In the genomic region with DNA sequence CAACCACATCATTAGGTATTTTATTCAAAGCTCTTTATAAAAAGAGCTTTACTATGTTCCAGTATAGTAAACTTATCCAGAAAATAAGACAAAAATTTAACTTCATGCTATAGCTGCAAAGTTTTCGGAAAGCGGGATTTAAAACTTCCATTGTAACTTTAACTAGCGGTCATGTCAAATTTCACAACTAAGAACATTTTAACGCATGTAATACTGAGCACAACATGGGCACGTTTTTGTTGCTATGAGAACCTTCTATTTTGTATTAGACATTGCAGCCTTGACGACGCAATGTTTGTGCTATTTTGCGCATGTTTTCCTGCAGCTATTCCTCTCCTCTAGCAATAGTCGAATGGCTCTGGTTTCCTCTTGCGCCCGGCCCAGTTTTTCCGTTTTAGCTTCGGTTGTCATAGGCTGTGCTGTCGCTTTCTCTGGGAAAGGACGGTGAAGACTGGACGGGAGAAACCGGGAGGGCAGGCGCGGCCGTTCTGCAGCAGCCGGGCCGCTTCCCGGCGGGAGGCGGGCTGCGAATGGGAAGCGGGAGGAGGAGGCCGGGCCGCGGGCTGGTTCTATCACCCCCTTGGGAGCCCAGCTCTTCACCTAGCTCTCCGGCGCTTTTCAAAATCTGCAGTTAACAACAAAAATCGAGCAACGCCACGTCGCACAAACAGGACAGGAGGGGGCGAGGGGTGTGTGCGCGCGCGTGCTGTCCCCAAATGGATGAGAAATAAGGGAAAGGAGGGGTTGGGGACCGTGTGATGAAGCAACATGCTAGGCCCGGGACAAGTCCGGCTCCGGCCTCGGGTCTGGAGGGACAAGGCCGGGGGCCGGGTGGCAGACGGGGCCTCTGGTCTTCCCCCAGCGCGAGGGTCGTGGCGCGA, we compare ENCODE assay signal across 1 cellular context.
TF ChIP-seq lines count a peak whose summit lies in the region.

No MANE protein-coding gene starts in this region.

TF ChIP-seq in GM23338, 12 proteins besides CTCF, POLR2A, EP300 and RAD21 (continued from another document):
- TF ChIP-seq, protein P1, sequence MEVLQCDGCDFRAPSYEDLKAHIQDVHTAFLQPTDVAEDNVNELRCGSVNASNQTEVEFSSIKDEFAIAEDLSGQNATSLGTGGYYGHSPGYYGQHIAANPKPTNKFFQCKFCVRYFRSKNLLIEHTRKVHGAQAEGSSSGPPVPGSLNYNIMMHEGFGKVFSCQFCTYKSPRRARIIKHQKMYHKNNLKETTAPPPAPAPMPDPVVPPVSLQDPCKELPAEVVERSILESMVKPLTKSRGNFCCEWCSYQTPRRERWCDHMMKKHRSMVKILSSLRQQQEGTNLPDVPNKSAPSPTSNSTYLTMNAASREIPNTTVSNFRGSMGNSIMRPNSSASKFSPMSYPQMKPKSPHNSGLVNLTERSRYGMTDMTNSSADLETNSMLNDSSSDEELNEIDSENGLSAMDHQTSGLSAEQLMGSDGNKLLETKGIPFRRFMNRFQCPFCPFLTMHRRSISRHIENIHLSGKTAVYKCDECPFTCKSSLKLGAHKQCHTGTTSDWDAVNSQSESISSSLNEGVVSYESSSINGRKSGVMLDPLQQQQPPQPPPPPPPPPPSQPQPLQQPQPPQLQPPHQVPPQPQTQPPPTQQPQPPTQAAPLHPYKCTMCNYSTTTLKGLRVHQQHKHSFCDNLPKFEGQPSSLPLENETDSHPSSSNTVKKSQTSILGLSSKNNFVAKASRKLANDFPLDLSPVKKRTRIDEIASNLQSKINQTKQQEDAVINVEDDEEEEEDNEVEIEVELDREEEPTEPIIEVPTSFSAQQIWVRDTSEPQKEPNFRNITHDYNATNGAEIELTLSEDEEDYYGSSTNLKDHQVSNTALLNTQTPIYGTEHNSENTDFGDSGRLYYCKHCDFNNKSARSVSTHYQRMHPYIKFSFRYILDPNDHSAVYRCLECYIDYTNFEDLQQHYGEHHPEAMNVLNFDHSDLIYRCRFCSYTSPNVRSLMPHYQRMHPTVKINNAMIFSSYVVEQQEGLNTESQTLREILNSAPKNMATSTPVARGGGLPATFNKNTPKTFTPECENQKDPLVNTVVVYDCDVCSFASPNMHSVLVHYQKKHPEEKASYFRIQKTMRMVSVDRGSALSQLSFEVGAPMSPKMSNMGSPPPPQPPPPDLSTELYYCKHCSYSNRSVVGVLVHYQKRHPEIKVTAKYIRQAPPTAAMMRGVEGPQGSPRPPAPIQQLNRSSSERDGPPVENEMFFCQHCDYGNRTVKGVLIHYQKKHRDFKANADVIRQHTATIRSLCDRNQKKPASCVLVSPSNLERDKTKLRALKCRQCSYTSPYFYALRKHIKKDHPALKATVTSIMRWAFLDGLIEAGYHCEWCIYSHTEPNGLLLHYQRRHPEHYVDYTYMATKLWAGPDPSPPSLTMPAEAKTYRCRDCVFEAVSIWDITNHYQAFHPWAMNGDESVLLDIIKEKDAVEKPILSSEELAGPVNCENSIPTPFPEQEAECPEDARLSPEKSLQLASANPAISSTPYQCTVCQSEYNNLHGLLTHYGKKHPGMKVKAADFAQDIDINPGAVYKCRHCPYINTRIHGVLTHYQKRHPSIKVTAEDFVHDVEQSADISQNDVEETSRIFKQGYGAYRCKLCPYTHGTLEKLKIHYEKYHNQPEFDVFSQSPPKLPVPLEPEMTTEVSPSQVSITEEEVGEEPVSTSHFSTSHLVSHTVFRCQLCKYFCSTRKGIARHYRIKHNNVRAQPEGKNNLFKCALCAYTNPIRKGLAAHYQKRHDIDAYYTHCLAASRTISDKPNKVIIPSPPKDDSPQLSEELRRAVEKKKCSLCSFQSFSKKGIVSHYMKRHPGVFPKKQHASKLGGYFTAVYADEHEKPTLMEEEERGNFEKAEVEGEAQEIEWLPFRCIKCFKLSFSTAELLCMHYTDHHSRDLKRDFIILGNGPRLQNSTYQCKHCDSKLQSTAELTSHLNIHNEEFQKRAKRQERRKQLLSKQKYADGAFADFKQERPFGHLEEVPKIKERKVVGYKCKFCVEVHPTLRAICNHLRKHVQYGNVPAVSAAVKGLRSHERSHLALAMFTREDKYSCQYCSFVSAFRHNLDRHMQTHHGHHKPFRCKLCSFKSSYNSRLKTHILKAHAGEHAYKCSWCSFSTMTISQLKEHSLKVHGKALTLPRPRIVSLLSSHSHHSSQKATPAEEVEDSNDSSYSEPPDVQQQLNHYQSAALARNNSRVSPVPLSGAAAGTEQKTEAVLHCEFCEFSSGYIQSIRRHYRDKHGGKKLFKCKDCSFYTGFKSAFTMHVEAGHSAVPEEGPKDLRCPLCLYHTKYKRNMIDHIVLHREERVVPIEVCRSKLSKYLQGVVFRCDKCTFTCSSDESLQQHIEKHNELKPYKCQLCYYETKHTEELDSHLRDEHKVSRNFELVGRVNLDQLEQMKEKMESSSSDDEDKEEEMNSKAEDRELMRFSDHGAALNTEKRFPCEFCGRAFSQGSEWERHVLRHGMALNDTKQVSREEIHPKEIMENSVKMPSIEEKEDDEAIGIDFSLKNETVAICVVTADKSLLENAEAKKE (CRISPR knock-in tag; IDR thresholded peaks at IDR 0.05): no peak
- TF ChIP-seq NANOG (IDR thresholded peaks at IDR 0.05; ENCODE audit: borderline replicate concordance) (no peak), ZNF114 (CRISPR knock-in tag; IDR thresholded peaks at IDR 0.05) (no peak; the same call in 1 of the 2 replicates), POLR2AphosphoS5 (IDR thresholded peaks at IDR 0.05; ENCODE audit: low read depth) (peak; percentile 50), EZH2phosphoT487 (IDR thresholded peaks at IDR 0.05; ENCODE audit: unreplicated experiment) (no peak)
- TF ChIP-seq, protein P2, sequence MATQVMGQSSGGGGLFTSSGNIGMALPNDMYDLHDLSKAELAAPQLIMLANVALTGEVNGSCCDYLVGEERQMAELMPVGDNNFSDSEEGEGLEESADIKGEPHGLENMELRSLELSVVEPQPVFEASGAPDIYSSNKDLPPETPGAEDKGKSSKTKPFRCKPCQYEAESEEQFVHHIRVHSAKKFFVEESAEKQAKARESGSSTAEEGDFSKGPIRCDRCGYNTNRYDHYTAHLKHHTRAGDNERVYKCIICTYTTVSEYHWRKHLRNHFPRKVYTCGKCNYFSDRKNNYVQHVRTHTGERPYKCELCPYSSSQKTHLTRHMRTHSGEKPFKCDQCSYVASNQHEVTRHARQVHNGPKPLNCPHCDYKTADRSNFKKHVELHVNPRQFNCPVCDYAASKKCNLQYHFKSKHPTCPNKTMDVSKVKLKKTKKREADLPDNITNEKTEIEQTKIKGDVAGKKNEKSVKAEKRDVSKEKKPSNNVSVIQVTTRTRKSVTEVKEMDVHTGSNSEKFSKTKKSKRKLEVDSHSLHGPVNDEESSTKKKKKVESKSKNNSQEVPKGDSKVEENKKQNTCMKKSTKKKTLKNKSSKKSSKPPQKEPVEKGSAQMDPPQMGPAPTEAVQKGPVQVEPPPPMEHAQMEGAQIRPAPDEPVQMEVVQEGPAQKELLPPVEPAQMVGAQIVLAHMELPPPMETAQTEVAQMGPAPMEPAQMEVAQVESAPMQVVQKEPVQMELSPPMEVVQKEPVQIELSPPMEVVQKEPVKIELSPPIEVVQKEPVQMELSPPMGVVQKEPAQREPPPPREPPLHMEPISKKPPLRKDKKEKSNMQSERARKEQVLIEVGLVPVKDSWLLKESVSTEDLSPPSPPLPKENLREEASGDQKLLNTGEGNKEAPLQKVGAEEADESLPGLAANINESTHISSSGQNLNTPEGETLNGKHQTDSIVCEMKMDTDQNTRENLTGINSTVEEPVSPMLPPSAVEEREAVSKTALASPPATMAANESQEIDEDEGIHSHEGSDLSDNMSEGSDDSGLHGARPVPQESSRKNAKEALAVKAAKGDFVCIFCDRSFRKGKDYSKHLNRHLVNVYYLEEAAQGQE (IDR thresholded peaks at IDR 0.05; ENCODE audit: unreplicated experiment): no peak
